1 cellular context compared by ENCODE assay signal in the genomic region with DNA sequence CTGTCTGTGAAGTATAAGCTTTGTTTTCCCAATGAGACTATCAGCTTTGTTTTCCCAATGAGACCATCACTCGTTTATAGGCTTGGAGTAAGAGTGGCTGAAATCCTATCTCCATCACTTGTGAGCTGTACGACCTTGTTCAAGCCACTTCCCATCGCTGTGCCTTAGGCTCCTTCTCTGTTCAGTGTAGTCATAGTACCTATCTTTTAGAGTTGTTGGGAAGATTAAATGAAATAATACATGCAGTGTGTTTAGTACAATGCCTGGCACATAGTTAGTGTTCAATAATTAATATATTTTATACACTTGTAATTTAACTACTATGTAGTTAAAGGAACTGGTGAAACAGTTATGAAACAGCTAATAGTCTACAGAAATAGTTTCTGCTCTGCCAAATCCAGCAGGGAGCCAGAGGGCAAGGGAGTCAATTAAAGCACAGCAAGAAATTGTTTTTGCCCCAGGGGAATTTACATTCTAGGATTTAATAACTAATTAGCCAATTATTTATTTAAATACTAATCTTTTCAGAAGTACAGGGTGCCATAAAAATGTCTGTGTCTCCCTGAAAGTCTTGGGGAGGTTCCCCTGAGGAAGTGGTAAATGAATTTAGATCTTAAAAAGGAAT.
TF ChIP-seq lines count a peak whose summit lies in the region.

No MANE protein-coding gene starts in this region.

TF ChIP-seq in WTC11, 78 proteins besides CTCF, POLR2A, EP300 and RAD21 (continued from another document):
- TF ChIP-seq ATF2 (CRISPR knock-in tag; IDR thresholded peaks at IDR 0.05; ENCODE audit: borderline replicate concordance, low read depth) (no peak), ETV6 (CRISPR knock-in tag; IDR thresholded peaks at IDR 0.05) (no peak), NR2C2 (CRISPR knock-in tag; IDR thresholded peaks at IDR 0.05) (no peak), ZNF121 (CRISPR knock-in tag; IDR thresholded peaks at IDR 0.05) (no peak), MXD4 (CRISPR knock-in tag; IDR thresholded peaks at IDR 0.05; ENCODE audit: borderline replicate concordance) (no peak)
